In the genomic region with DNA sequence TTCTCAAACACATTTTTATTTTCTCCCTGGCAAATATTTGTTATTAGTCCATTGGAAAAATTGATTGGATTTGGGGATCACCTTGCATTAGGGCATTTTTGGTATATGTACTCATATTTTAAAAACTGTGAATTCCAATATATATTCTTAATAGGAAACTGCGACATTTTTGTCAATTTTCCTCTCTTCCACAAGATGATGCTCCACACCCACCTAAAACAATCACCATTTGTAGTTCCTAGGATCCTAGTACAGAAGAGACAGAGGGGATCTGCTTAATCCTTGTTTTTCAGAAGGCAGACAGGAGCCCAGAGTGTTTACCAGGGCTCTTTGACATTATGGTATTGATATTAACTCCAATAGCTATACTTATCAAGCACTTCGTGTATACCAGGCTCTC, we compare ENCODE assay signal across 10 cellular contexts. TPM values are rescaled to one million over a fixed set of nuclear protein-coding genes. Genes with fewer than 3 reads are reported as not detected.
DNase-seq lines count a peak whose midpoint lies in the region; ATAC-seq and TF ChIP-seq lines count a peak whose summit lies in the region.
"Had no signal": no experiment of that assay in that cellular context is flagged by ENCODE, and none has a peak within 500 bp of the region (broad histone marks: within the 10 kb centered on the region; RNA-seq: fewer than 3 reads in every experiment).

No MANE protein-coding gene starts in this region.

- no peaks in the 10 kb centered on the region for H3K9me3 ChIP-seq in left ventricle myocardium inferior (replicated peaks)
- H3K9me3 ChIP-seq in PC-3 (ENCODE audit: low read length): no peaks in the 10 kb centered on the region
- no peaks in the 10 kb centered on the region for H3K9me3 ChIP-seq in upper lobe of right lung
- H3K9me3 ChIP-seq: upper lobe of left lung had no signal

- H3K4me3 ChIP-seq in left ventricle myocardium inferior (no peak overlapping the region), PC-3 (ENCODE audit: low read length) (no peak overlapping the region), fibroblast of pulmonary artery (replicated peaks; ENCODE audit: low read depth, low read length) (no peak overlapping the region), upper lobe of right lung (no peak overlapping the region)
- H3K4me3 ChIP-seq: upper lobe of left lung had no signal

- H3K4me2 ChIP-seq in PC-3 (ENCODE audit: low read length): no peak overlapping the region

- TF ChIP-seq CTCF in left ventricle myocardium inferior (IDR thresholded peaks at IDR 0.05; ENCODE audit: borderline replicate concordance): peak; percentile 32
- TF ChIP-seq CTCF in PC-3 (conservative IDR thresholded peaks at IDR 0.05; ENCODE audit: low read depth, low read length): peak; percentile 57
- TF ChIP-seq CTCF in fibroblast of pulmonary artery (IDR thresholded peaks at IDR 0.05; ENCODE audit: low read length, missing control alignments): peak; percentile 30
- peak; percentile 17 for TF ChIP-seq CTCF in upper lobe of right lung (IDR thresholded peaks at IDR 0.05)

- peaks cover 8% of the 10 kb centered on the region for H3K27me3 ChIP-seq in left ventricle myocardium inferior (ENCODE audit: low read depth)
- no peaks in the 10 kb centered on the region for H3K27me3 ChIP-seq in PC-3 (ENCODE audit: low read length)
- H3K27me3 ChIP-seq in upper lobe of right lung: no peaks in the 10 kb centered on the region
- H3K27me3 ChIP-seq: upper lobe of left lung had no signal

- H3K27ac Mint-ChIP-seq in effector memory CD8-positive, alpha-beta T cell: no peak overlapping the region

- H3K4me1 ChIP-seq in left ventricle myocardium inferior (peaks cover 5% of the 10 kb centered on the region), PC-3 (ENCODE audit: insufficient read depth, low read length) (no peaks in the 10 kb centered on the region), upper lobe of right lung (peaks cover 6% of the 10 kb centered on the region)

- no peak overlapping the region for H3K9ac ChIP-seq in PC-3 (ENCODE audit: low read length)

- no peaks in the 10 kb centered on the region for H4K20me1 ChIP-seq in PC-3 (ENCODE audit: low read length)

- no peak for DNase-seq in left ventricle myocardium inferior
- DNase-seq in left ventricle myocardium superior: no peak
- peak; percentile 45 for DNase-seq in PC-3
- DNase-seq in fibroblast of pulmonary artery (ENCODE audit: low read depth): peak; percentile 42
- no peak for DNase-seq in upper lobe of right lung
- no peak for DNase-seq in effector memory CD8-positive, alpha-beta T cell
- DNase-seq: activated gamma-delta T cell treated with Interleukin-2 at 50 U/mL for 16 hours, upper lobe of left lung had no signal

- H3K36me3 Mint-ChIP-seq in effector memory CD8-positive, alpha-beta T cell (ENCODE audit: insufficient read depth): peaks cover 15% of the 10 kb centered on the region

- no peak overlapping the region for H3K4me3 Mint-ChIP-seq in effector memory CD8-positive, alpha-beta T cell

- H3K36me3 ChIP-seq in left ventricle myocardium inferior (no peaks in the 10 kb centered on the region), PC-3 (ENCODE audit: low read depth, low read length) (no peaks in the 10 kb centered on the region), upper lobe of right lung (no peaks in the 10 kb centered on the region)
- H3K36me3 ChIP-seq: upper lobe of left lung had no signal

- no TSS peak for BruUV-seq in PC-3 (replicated peaks; lab: Mats Ljungman, UMichigan)

- H3K27ac ChIP-seq in left ventricle myocardium inferior (replicated peaks) (no peak overlapping the region), PC-3 (ENCODE audit: low read length) (no peak overlapping the region), upper lobe of right lung (no peak overlapping the region)
- H3K27ac ChIP-seq: upper lobe of left lung had no signal

- ATAC-seq in left ventricle myocardium superior: no peak
- ATAC-seq in PC-3: peak; percentile 40
- ATAC-seq in upper lobe of right lung: no peak
- no peak for ATAC-seq in effector memory CD8-positive, alpha-beta T cell (replicated peaks)
- no peak for ATAC-seq in GM18868 (IDR thresholded peaks at IDR 0.05; ENCODE audit: unreplicated experiment)
- no peak for ATAC-seq in GM18861 (IDR thresholded peaks at IDR 0.05; ENCODE audit: unreplicated experiment)

- CTCF ChIA-PET in PC-3 (lab: Charles Lee): no interaction called here

- POLR2A ChIA-PET in PC-3 (lab: Charles Lee; ENCODE audit: unreplicated experiment): no interaction called here

- intact Hi-C loops in left ventricle myocardium inferior (cut with micrococcal nuclease): no loop called here
- intact Hi-C loops in left ventricle myocardium superior (cut with micrococcal nuclease): no loop called here
- intact Hi-C loops in PC-3 (cut with micrococcal nuclease): loop anchor here (2.0 kb wide), 1 partner anchor 169 kb away; no protein-coding TSS in a partner anchor
- intact Hi-C loops in upper lobe of right lung (cut with DNase I): no loop called here

- no peaks in the 10 kb centered on the region for H3K27me3 Mint-ChIP-seq in effector memory CD8-positive, alpha-beta T cell

- peaks cover 8 to 12% of the 10 kb centered on the region in 2 donors for H3K4me1 Mint-ChIP-seq in effector memory CD8-positive, alpha-beta T cell (ENCODE audit: low read depth in 2 of 2)

- no peaks in the 10 kb centered on the region for H3K9me2 ChIP-seq in PC-3 (replicated peaks; ENCODE audit: low read length)

- H2AFZ ChIP-seq in PC-3 (ENCODE audit: low read length): no peak overlapping the region

- H3F3A ChIP-seq in PC-3 (ENCODE audit: low read length, unreplicated experiment): no peaks in the 10 kb centered on the region

- H3K79me2 ChIP-seq in PC-3 (ENCODE audit: low read length): no peaks in the 10 kb centered on the region

- H3K9me3 Mint-ChIP-seq in effector memory CD8-positive, alpha-beta T cell: no peaks in the 10 kb centered on the region

RNA-seq across cellular contexts. Expression of gene OASL, which starts 22.8 kb away (rescaled TPM):
- total RNA-seq in left ventricle myocardium inferior (0.25 TPM), left ventricle myocardium superior (0.55 TPM), PC-3 (2014; rRNA removed) (6.4 and 7.6 TPM in 2 replicates), upper lobe of right lung (12.7 TPM)

RNA-seq across cellular contexts. Expression of gene C12orf43, which starts 45.5 kb away (rescaled TPM):
- total RNA-seq in left ventricle myocardium inferior (7.6 TPM), left ventricle myocardium superior (8.7 TPM), PC-3 (2014; rRNA removed) (35.4 and 36.1 TPM in 2 replicates), upper lobe of right lung (15.5 TPM)

Comparison
In these comparisons a context has a peak if more than half of its experiments do, and no peak if none do; other contexts are left out.
1. DNase-seq: peak in PC-3 (single experiment) and fibroblast of pulmonary artery (single experiment); none in left ventricle myocardium inferior (single experiment), left ventricle myocardium superior (single experiment), upper lobe of right lung (single experiment) and effector memory CD8-positive, alpha-beta T cell (0 of 3).
2. Peak in every context shown above with its lines, with median percentiles within 50 percentile points of each other: CTCF ChIP-seq.